Comparison of ENCODE assay signal across 22 cellular contexts in the genomic region with DNA sequence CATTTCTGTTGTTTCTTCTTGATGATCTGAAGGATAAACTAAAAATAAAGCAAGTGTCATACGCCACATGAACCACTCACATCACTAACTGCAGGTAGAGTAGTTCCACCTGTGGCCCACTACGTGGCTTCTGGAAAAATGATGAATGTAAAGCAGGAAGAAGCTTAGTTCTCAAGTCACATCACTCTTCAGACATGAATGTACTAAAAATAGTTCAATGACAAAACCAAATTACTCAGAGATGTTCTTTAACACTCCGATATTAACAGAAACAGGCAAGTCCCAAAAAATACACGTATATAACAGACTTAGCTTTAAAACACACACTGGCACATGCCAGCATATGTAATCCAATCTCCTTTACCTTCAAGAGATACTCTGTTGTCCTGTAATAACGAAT.
"Had no signal": no experiment of that assay in that cellular context is flagged by ENCODE, and none has a peak within 500 bp of the region (broad histone marks: within the 10 kb centered on the region; RNA-seq: fewer than 3 reads in every experiment).

No MANE protein-coding gene starts in this region.

- H3K36me3 Mint-ChIP-seq: activated naive CD4-positive, alpha-beta T cell treated with anti-CD3 and anti-CD28 coated beads, Interleukin-2, amount 10 ng/mL, durations not matched to agents 7 days and 5 days had no signal

- H3K9me3 ChIP-seq: colonic mucosa, gastroesophageal sphincter, mucosa of descending colon, sigmoid colon, upper lobe of right lung had no signal

- H3K27me3 ChIP-seq: brain microvascular endothelial cell, colonic mucosa, gastroesophageal sphincter, sigmoid colon, upper lobe of right lung had no signal

- ATAC-seq: activated T-cell treated with anti-CD3 and anti-CD28 coated beads, Interleukin-2, amount 50 U/mL, for 72 hours; gastroesophageal sphincter; left cardiac atrium; mucosa of descending colon; upper lobe of right lung had no signal

- H3K27ac ChIP-seq: brain microvascular endothelial cell, upper lobe of right lung had no signal

- H3K27me3 Mint-ChIP-seq: activated CD4-positive, alpha-beta memory T cell treated with anti-CD3 and anti-CD28 coated beads, Interleukin-2, amount 10 ng/mL, durations not matched to agents 7 days and 5 days; activated naive CD4-positive, alpha-beta T cell treated with anti-CD3 and anti-CD28 coated beads, Interleukin-2, amount 10 ng/mL, durations not matched to agents 7 days and 5 days had no signal

- DNase-seq: activated CD4-positive, alpha-beta memory T cell treated with anti-CD3 and anti-CD28 coated beads, Interleukin-2, amount 10 ng/mL, durations not matched to agents 7 days and 5 days; activated CD4-positive, alpha-beta T cell treated with anti-CD3 and anti-CD28 coated beads for 48 hours; activated CD4-positive, CD25-positive, alpha-beta regulatory T cell; activated effector memory CD4-positive, alpha-beta T cell treated with Interleukin-2 at 50 U/mL for 16 hours; activated naive CD4-positive, alpha-beta T cell treated with anti-CD3 and anti-CD28 coated beads, Interleukin-2, amount 10 ng/mL, durations not matched to agents 7 days and 5 days; activated T-cell treated with anti-CD3 and anti-CD28 coated beads, Interleukin-2, amount 50 U/mL, for 72 hours; anterior cingulate cortex; brain microvascular endothelial cell; colonic mucosa; endodermal cell; hypothalamus; left cardiac atrium; mesendoderm; nephron progenitor cell; sigmoid colon; stimulated activated CD4-positive, alpha-beta T cell treated with anti-CD3 and anti-CD28 coated beads, Interleukin-2, amount 100 ng/mL, for 48 hours; stimulated activated naive CD4-positive, alpha-beta T cell; T-helper 1 cell; upper lobe of right lung had no signal

- H3K9me3 Mint-ChIP-seq: activated CD4-positive, alpha-beta memory T cell treated with anti-CD3 and anti-CD28 coated beads, Interleukin-2, amount 10 ng/mL, durations not matched to agents 7 days and 5 days; activated naive CD4-positive, alpha-beta T cell treated with anti-CD3 and anti-CD28 coated beads, Interleukin-2, amount 10 ng/mL, durations not matched to agents 7 days and 5 days; activated T-cell treated with anti-CD3 and anti-CD28 coated beads, Interleukin-2, amount 50 U/mL, for 72 hours; central memory CD8-positive, alpha-beta T cell had no signal

- H3K4me1 Mint-ChIP-seq: central memory CD8-positive, alpha-beta T cell had no signal

- H3K4me3 ChIP-seq: colonic mucosa, gastroesophageal sphincter, mucosa of descending colon, sigmoid colon, upper lobe of right lung had no signal

- H3K36me3 ChIP-seq: brain microvascular endothelial cell, colonic mucosa, gastroesophageal sphincter, sigmoid colon, upper lobe of right lung had no signal

- H3K4me3 Mint-ChIP-seq: activated CD4-positive, alpha-beta memory T cell treated with anti-CD3 and anti-CD28 coated beads, Interleukin-2, amount 10 ng/mL, durations not matched to agents 7 days and 5 days; activated naive CD4-positive, alpha-beta T cell treated with anti-CD3 and anti-CD28 coated beads, Interleukin-2, amount 10 ng/mL, durations not matched to agents 7 days and 5 days; activated T-cell treated with anti-CD3 and anti-CD28 coated beads, Interleukin-2, amount 50 U/mL, for 72 hours; central memory CD8-positive, alpha-beta T cell; endodermal cell; nephron progenitor cell had no signal

- H3K27ac Mint-ChIP-seq: activated CD4-positive, alpha-beta memory T cell treated with anti-CD3 and anti-CD28 coated beads, Interleukin-2, amount 10 ng/mL, durations not matched to agents 7 days and 5 days; activated naive CD4-positive, alpha-beta T cell treated with anti-CD3 and anti-CD28 coated beads, Interleukin-2, amount 10 ng/mL, durations not matched to agents 7 days and 5 days; activated T-cell treated with anti-CD3 and anti-CD28 coated beads, Interleukin-2, amount 50 U/mL, for 72 hours; endodermal cell; nephron progenitor cell had no signal
